ENCODE assay signal across 19 cellular contexts in the genomic region with DNA sequence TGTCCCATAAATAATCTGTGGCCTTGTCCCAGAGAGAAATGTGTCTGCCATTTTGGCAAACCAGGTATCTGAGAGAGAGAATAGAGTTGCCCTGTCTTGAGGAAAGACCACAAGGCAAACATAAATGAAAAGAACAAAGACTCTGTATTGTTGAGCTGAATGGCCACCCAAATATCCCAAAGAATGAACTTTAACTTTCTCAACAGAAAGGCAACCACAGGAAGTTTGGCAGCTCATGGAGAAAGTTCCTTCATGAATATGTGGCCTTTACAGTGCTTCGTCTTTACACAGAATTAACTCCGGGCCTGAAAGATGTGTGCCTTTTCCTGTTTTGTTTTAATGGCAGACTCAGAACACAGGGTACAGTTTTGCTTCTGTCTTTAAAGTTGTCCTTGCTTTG. TPM values are rescaled to one million over a fixed set of nuclear protein-coding genes. Genes with fewer than 3 reads are reported as not detected.
DNase-seq lines count a peak whose midpoint lies in the region; ATAC-seq and TF ChIP-seq lines count a peak whose summit lies in the region.
"Had no signal": no experiment of that assay in that cellular context is flagged by ENCODE, and none has a peak within 500 bp of the region (broad histone marks: within the 10 kb centered on the region; RNA-seq: fewer than 3 reads in every experiment).

No MANE protein-coding gene starts in this region.

- intact Hi-C loops in esophagus muscularis mucosa (cut with DNase I) (no loop called here), sciatic nerve (cut with DNase I) (no loop called here), CD14-positive monocyte (cut with micrococcal nuclease) (no loop called here)

- peaks cover 5% of the 10 kb centered on the region for H3K4me1 Mint-ChIP-seq in CD14-positive monocyte

- H3K27ac Mint-ChIP-seq in CD14-positive monocyte: no peak overlapping the region
- H3K27ac Mint-ChIP-seq: CD8-positive, alpha-beta T cell had no signal

- peak; percentile 30 for ATAC-seq in sciatic nerve
- ATAC-seq: CD8-positive, alpha-beta T cell; K562 had no signal

- no peak overlapping the region for H3K4me3 Mint-ChIP-seq in CD14-positive monocyte
- H3K4me3 Mint-ChIP-seq: CD8-positive, alpha-beta T cell had no signal

- H3K27ac ChIP-seq in esophagus muscularis mucosa (replicated peaks in 1 of 4): peak overlapping the region in 3 of 4 donors; percentile 1 to 49 (median 1)
- H3K27ac ChIP-seq: BLaER1, Peyer's patch had no signal

- H3K9me3 Mint-ChIP-seq in CD14-positive monocyte: peaks cover 2 to 18% (median 7%) of the 10 kb centered on the region in 7 donors
- H3K9me3 Mint-ChIP-seq: CD8-positive, alpha-beta T cell had no signal

- whole genome bisulfite sequencing in esophagus muscularis mucosa: 76% methylated on average over 2 of the region's 2 CpGs

- H3K9me3 ChIP-seq in esophagus muscularis mucosa: no peaks in the 10 kb centered on the region
- H3K9me3 ChIP-seq: BLaER1 had no signal

- H3K4me3 ChIP-seq in AG10803 (ENCODE audit: low read length) (no peak overlapping the region), esophagus muscularis mucosa (no peak overlapping the region)
- H3K4me3 ChIP-seq: BLaER1, K562, Peyer's patch had no signal

- DNase-seq in AG10803 (ENCODE audit: low read depth): peak; percentile 22
- DNase-seq in RPMI7951 (ENCODE audit: low read depth): peak; percentile 39
- peak; percentile 34 for DNase-seq in esophagus muscularis mucosa (ENCODE audit: extremely low spot score)
- no peak for DNase-seq in sciatic nerve (ENCODE audit: low spot score)
- DNase-seq in CD14-positive monocyte (ENCODE audit: low spot score): no peak
- DNase-seq in AG20443 (ENCODE audit: low spot score): no peak
- DNase-seq in NCI-H526 (lab: John Stamatoyannopoulos, UW): no peak
- DNase-seq: CD8-positive, alpha-beta T cell; NCI-H1092 treated with DMSO at 0.1 percent for 48 hours; NCI-H146; NCI-H2081; NCI-H2171 treated with DMSO at 0.1 percent for 48 hours; NCI-H446; NCI-H69; NK-92 treated with Interleukin-12 subunit alpha and Interleukin-12 subunit beta, amount 100 ng/mL, for 24 hours; Peyer's patch; Right ventricle myocardium superior had no signal

- no peak for TF ChIP-seq EP300 in esophagus muscularis mucosa (IDR thresholded peaks at IDR 0.05)

- peaks cover 7 to 16% (median 11%) of the 10 kb centered on the region in 4 donors for H3K4me1 ChIP-seq in esophagus muscularis mucosa
- H3K4me1 ChIP-seq: Peyer's patch had no signal

- H3K36me3 Mint-ChIP-seq in CD14-positive monocyte: no peaks in the 10 kb centered on the region
- H3K36me3 Mint-ChIP-seq: CD8-positive, alpha-beta T cell had no signal

- TF ChIP-seq CTCF in AG10803 (conservative IDR thresholded peaks at IDR 0.05; ENCODE audit: low read length) (no peak), esophagus muscularis mucosa (IDR thresholded peaks at IDR 0.05) (no peak), CD14-positive monocyte (IDR thresholded peaks at IDR 0.05) (no peak)

- H3K27me3 Mint-ChIP-seq in CD14-positive monocyte (ENCODE audit: low read depth in 3 of 3): peaks cover 0 to 3% (median 3%) of the 10 kb centered on the region in 3 donors

- no peaks in the 10 kb centered on the region for H3K27me3 ChIP-seq in esophagus muscularis mucosa
- H3K27me3 ChIP-seq: BLaER1, Peyer's patch had no signal

- H3K36me3 ChIP-seq in esophagus muscularis mucosa: no peaks in the 10 kb centered on the region
- H3K36me3 ChIP-seq: BLaER1, Peyer's patch had no signal

- no peak for TF ChIP-seq POLR2A in esophagus muscularis mucosa (IDR thresholded peaks at IDR 0.05; ENCODE audit: low read depth)

RNA-seq across cellular contexts. Expression of a gene that starts 41.4 kb away (rescaled TPM):
- 593 and 598 TPM in 2 replicates for total RNA-seq in RPMI7951 (2014; rRNA removed; shearing (Covaris generic))
- total RNA-seq in esophagus muscularis mucosa (1,000 to 10,000 TPM in 1 of 4 donors, 100 to 1,000 TPM in 3; 188 to 4,072 (median 270) TPM), sciatic nerve (1,018 TPM)
- polyA plus RNA-seq in CD14-positive monocyte: 10 to 100 TPM in 1 of 2 donors, under 1 TPM in 1; 0.52 to 55.4 TPM

Comparison
In these comparisons a context has a peak if more than half of its experiments do, and no peak if none do; other contexts are left out.
1. DNase-seq: peak in AG10803 (single experiment), RPMI7951 (single experiment) and esophagus muscularis mucosa (single experiment); none in sciatic nerve (single experiment), CD14-positive monocyte (single experiment), AG20443 (single experiment) and NCI-H526 (0 of 2).